Comparison of ENCODE assay signal across 8 cellular contexts in the genomic region with DNA sequence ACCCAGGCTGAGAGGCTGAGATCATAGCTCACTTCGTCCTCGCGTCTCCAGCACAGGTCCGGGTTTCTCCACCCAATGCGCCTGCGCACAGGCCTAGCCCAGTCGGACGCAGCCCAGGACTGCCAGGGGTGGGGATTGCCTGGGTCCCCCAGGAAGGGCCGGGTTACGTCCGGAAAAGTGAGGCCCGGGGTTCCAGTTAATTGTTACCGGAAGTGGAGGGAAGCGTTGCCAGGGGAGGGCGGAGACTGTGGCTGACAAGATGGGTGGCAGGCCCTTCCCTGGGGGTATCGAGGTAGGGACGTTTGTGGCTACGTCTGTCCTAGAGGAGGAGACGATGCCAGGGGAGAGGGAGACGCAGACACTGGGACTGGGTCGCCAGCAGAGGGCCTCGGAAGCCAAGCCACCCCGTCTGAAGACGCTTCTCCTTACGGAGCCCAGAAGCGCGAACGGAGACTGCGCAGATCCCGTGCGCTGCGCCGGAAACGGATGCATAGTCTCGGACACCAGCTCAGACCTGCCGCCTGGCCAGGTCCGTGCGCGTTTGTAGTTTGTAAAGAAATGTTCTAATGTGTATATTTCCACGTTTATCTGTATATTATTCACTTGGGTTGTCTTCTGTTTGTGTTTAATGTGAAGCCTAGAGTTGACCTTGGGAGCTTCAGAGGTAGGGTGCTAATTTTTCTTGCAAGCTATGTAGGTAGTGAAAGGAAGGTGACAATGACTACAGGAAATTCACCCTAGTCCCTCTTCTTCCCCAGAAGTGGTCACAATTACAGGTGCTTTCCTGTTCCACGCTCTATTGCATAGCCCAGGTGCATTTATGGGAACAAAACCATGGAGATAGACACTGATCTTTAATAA. TPM values are rescaled to one million over a fixed set of nuclear protein-coding genes. Genes with fewer than 3 reads are reported as not detected.
A peak's percentile ranks its signal among the peaks of the same experiment; 100 is the strongest.
DNase-seq lines count a peak whose midpoint lies in the region; ATAC-seq, FAIRE-seq and TF ChIP-seq lines count a peak whose summit lies in the region.

No MANE protein-coding gene starts in this region.

- H3K4me1 ChIP-seq in right atrium auricular region: peaks cover under 1 to 39% of the 10 kb centered on the region in 2 donors
- peaks cover 71% of the 10 kb centered on the region for H3K4me1 ChIP-seq in psoas muscle

- H3K36me3 ChIP-seq in right atrium auricular region (peaks cover 44% of the 10 kb centered on the region), psoas muscle (ENCODE audit: insufficient read depth in 1 of 2, low read depth in 1 of 2) (peaks cover 6 to 42% of the 10 kb centered on the region in 2 donors)

- POLR2A ChIA-PET in T-cell (lab: Charles Lee): interaction anchor here (0.6 kb wide), 3 partner anchors 13 to 311 kb away, joined by 3 read pairs; no protein-coding TSS in a partner anchor

- H3K4me3 ChIP-seq in right atrium auricular region (peak overlapping the region; percentile 41 to 54), psoas muscle (peak overlapping the region; percentile 70)

- CTCF ChIA-PET in T-cell (lab: Charles Lee): interaction anchor here (0.5 to 0.9 kb wide), 4 partner anchors 13 to 1333 kb away, joined by 3 to 4 read pairs (median 3); no protein-coding TSS in a partner anchor

- no peak for FAIRE-seq in urothelium cell line (lab: Jason Lieb, UNC)

- DNase-seq in NCI-H1417 (lab: John Stamatoyannopoulos, UW) (peak; percentile 91 to 96 (median 94)), T-cell (peak; percentile 61 to 85 (median 74)), amniotic epithelial cell (ENCODE audit: low read depth) (peak; percentile 84), right atrium auricular region (ENCODE audit: low spot score) (peak; percentile 94), psoas muscle (peak; percentile 93 to 97), urothelium cell line (ENCODE audit: low spot score) (peak; percentile 28)

- peaks cover 61 to 67% (median 63%) of the 10 kb centered on the region in 3 donors for H3K4me1 Mint-ChIP-seq in T-cell

- H3K27ac ChIP-seq in right atrium auricular region (peak overlapping the region; percentile 88 to 95), psoas muscle (peak overlapping the region; percentile 95)

- TF ChIP-seq CTCF in GM12872 (IDR thresholded peaks at IDR 0.05; ENCODE audit: insufficient read depth, low read depth, low read length) (peak; percentile 77), right atrium auricular region (IDR thresholded peaks at IDR 0.05) (peak in 1 of 2 donors; percentile 79), psoas muscle (IDR thresholded peaks at IDR 0.05) (peak; percentile 69)

- H3K27me3 Mint-ChIP-seq in T-cell: no peaks in the 10 kb centered on the region

- peaks cover 26% of the 10 kb centered on the region for H3K36me3 Mint-ChIP-seq in T-cell

- H3K27me3 ChIP-seq in right atrium auricular region: no peaks in the 10 kb centered on the region
- no peaks in the 10 kb centered on the region for H3K27me3 ChIP-seq in psoas muscle (ENCODE audit: insufficient read depth in 3 of 3, low read length in 2 of 3)

- ATAC-seq in HG02759 (IDR thresholded peaks at IDR 0.05; ENCODE audit: unreplicated experiment): peak; percentile 79
- ATAC-seq in T-cell (replicated peaks in 1 of 4): peak; percentile 78 to 88 (median 86)
- ATAC-seq in psoas muscle: peak; percentile 92 to 93 (median 92)

- peak overlapping the region; percentile 82 to 91 (median 87) for H3K4me3 Mint-ChIP-seq in T-cell

- intact Hi-C loops in psoas muscle (cut with DNase I): loop anchor here (5.0 to 10.0 kb wide), 3 partner anchors 97 to 565 kb away; partner anchors contain the start of genes MACO1 (in 1 of the 2), SELENON (in 1 of the 2) and TMEM50A (in 1 of the 2)

- H3K27ac Mint-ChIP-seq in T-cell: peak overlapping the region; percentile 96

- no peaks in the 10 kb centered on the region for H3K9me3 Mint-ChIP-seq in T-cell

- H3K9me3 ChIP-seq in right atrium auricular region: no peaks in the 10 kb centered on the region
- no peaks in the 10 kb centered on the region for H3K9me3 ChIP-seq in psoas muscle

- 1 to 2% (median 1%) methylated on average over 41 of the region's 41 CpGs for WGBS in psoas muscle, 3 donors

RNA-seq across cellular contexts. Expression of gene RSRP1, which starts 7.3 kb away (rescaled TPM):
- total RNA-seq in T-cell (100 to 1,000 TPM; 433 to 572 (median 461) TPM), right atrium auricular region (10 to 100 TPM; 23.5 to 27.7 TPM), psoas muscle (10 to 100 TPM in 3 of 4 donors, 1 to 10 TPM in 1; 9.6 to 35.7 (median 20.6) TPM)
- polyA plus RNA-seq in psoas muscle: 10 to 100 TPM; 15.4 to 36.5 (median 17.6) TPM

RNA-seq across cellular contexts. Expression of gene SYF2, which starts 7.6 kb away (rescaled TPM):
- total RNA-seq in T-cell: 10 to 100 TPM; 65.9 to 71.4 (median 68.6) TPM
- total RNA-seq in right atrium auricular region: 10 to 100 TPM; 34.3 to 37.2 TPM
- total RNA-seq in psoas muscle: 10 to 100 TPM; 23.9 to 44.5 (median 30.0) TPM
- 10 to 100 TPM; 48.5 to 92.9 (median 64.2) TPM for polyA plus RNA-seq in psoas muscle

RNA-seq across cellular contexts. Expression of gene RHD, which starts 32.4 kb away (rescaled TPM):
- total RNA-seq in T-cell (under 1 TPM in 2 of 5 donors, not detected in 3; 0.13 to 0.19 TPM), right atrium auricular region (under 1 TPM in 1 of 2 donors, not detected in 1; 0.59 TPM), psoas muscle (under 1 TPM in 1 of 4 donors, not detected in 3; 0.12 TPM)
- not detected for polyA plus RNA-seq in psoas muscle

Comparison
In these comparisons a context has a peak if more than half of its experiments do, and no peak if none do; other contexts are left out.
1. Peak in every context shown above with its lines: DNase-seq, ATAC-seq, H3K4me3 ChIP-seq and H3K27ac ChIP-seq.
2. DNase-seq: peak in every context shown above with its lines; median percentile 95 in psoas muscle; 94 in NCI-H1417; 94 in right atrium auricular region; 84 in amniotic epithelial cell; 74 in T-cell; 28 in urothelium cell line.
3. RNA of gene RSRP1, which starts 7.3 kb away (total RNA-seq): 433 to 572 TPM in T-cell; 23.5 to 27.7 TPM in right atrium auricular region and 9.6 to 35.7 TPM in psoas muscle; every median in the first group is over 10 times any median in the second.